ENCODE assay signal across 8 cellular contexts in the genomic region with DNA sequence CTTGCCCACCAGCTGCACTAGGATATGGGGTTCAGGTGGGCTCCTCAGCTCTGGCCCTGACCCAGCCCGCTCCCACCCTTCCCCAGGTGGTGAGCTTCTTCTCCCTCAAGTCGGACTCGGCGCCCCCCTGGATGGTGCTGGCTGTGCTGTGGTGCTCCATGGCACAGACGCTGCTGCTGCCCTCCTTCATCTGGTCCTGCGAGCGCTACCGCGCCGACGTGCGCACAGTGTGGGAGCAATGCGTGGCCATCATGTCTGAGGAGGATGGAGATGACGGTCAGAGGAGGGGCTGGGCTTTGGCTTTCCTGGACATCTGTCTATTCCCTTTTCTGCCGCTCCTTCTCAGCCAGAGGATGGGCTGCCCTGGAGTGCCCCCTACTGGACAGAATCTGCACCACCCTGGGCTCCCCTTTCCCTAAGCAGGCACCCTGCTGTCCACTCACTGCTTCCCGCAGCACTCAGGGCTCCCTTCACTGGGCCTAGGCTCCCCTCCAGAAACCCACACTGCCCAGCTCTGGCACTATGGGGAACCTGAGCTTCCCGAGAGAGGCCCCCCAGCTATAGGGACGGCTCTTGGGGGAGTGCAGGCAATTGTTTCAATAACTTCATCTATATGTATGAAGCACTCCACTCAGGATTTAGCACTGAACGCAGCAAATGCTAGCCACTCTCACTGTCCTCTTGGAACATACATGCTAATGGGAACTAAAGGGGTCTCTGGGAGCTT. TPM values are rescaled to one million over a fixed set of nuclear protein-coding genes. Genes with fewer than 3 reads are reported as not detected.
A peak's percentile ranks its signal among the peaks of the same experiment; 100 is the strongest.
DNase-seq lines count a peak whose midpoint lies in the region; ATAC-seq, FAIRE-seq and TF ChIP-seq lines count a peak whose summit lies in the region.

No MANE protein-coding gene starts in this region.

- POLR2A ChIA-PET in GM10248 (lab: Yijun Ruan, JAX), result no interaction called here
- POLR2A ChIA-PET in SK-N-SH (lab: Yijun Ruan, JAX), result interaction anchor here (1.5 to 7.0 kb wide), 2 partner anchors 26 to 72 kb away, joined by 4 to 46 read pairs; a partner anchor contains a TSS

- WGBS in SK-N-SH (ENCODE audit: low lambda C conversion rate), result 15% methylated on average over 9 of the region's 19 CpGs
- 6 to 8% methylated on average over 15 to 19 of the region's 19 CpGs for WGBS in pancreas, 2 donors

- CTCF ChIA-PET in GM10248 (lab: Yijun Ruan, JAX), result interaction anchor here (0.6 to 7.6 kb wide), 33 partner anchors 9 to 287 kb away, joined by 3 to 60 read pairs (median 4); a partner anchor contains a TSS
- CTCF ChIA-PET in SK-N-SH (lab: Yijun Ruan, JAX), result interaction anchor here (0.9 to 14.1 kb wide), 33 partner anchors 9 to 222 kb away, joined by 3 to 246 read pairs (median 8); a partner anchor contains a TSS

- H3F3A ChIP-seq in MM.1S (ENCODE audit: insufficient read depth, low read length) (no peaks in the 10 kb centered on the region), SK-N-SH (replicated peaks; ENCODE audit: insufficient read depth) (peaks cover 8% of the 10 kb centered on the region)

- H3K27ac ChIP-seq in MM.1S (ENCODE audit: low read length) (no peak overlapping the region), SK-N-SH (ENCODE audit: low read depth in 2 of 2, low read length in 1 of 2) (peak overlapping the region in 1 of 2 experiments; percentile 35; a peak in 1 of 4 replicates), pancreas (no peak overlapping the region), thoracic aorta (no peak overlapping the region)

- DNase-seq in GM10248 (ENCODE audit: extremely low spot score) (peak; percentile 92), MM.1S (peak; percentile 63), SK-N-SH (peak; percentile 92), glomerular visceral epithelial cell (ENCODE audit: extremely low spot score) (peak; percentile 85), pancreas (peak; percentile 68 to 92 (median 84)), thoracic aorta (ENCODE audit: low spot score) (peak; percentile 47)
- DNase-seq in activated naive CD4-positive, alpha-beta T cell treated with anti-CD3 and anti-CD28 coated beads, Interleukin-2, amount 50 U/mL, for 16 hours, result peak; percentile 80

- H3K9ac ChIP-seq in MM.1S (ENCODE audit: low read length), result no peak overlapping the region
- H3K9ac ChIP-seq in SK-N-SH, result no peak overlapping the region

- H3K4me2 ChIP-seq in MM.1S (ENCODE audit: low read depth, low read length) (peak overlapping the region; percentile 13; the same call in 1 of the 2 replicates), SK-N-SH (peak overlapping the region; percentile 58; the same call in 1 of the 2 replicates)

- no peak; a peak in 1 of 4 replicates for TF ChIP-seq EP300 in SK-N-SH (IDR thresholded peaks at IDR 0.05; ENCODE audit: borderline replicate concordance in 1 of 2, low read depth in 1 of 2, low read length in 1 of 2)

- peak; percentile 94 for TF ChIP-seq RAD21 in SK-N-SH (IDR thresholded peaks at IDR 0.05; ENCODE audit: low read length)

- H3K79me2 ChIP-seq in MM.1S (ENCODE audit: low read length) (no peaks in the 10 kb centered on the region), SK-N-SH (ENCODE audit: insufficient read depth) (peaks cover 25% of the 10 kb centered on the region)

- no peaks in the 10 kb centered on the region for H4K20me1 ChIP-seq in MM.1S (ENCODE audit: insufficient read depth, low read length)
- no peaks in the 10 kb centered on the region for H4K20me1 ChIP-seq in SK-N-SH (ENCODE audit: insufficient read depth)

- H3K36me3 ChIP-seq in MM.1S (replicated peaks; ENCODE audit: insufficient read depth, low read length), result no peaks in the 10 kb centered on the region
- peaks cover under 1 to 4% of the 10 kb centered on the region in 2 experiments for H3K36me3 ChIP-seq in SK-N-SH (replicated peaks in 1 of 2; ENCODE audit: control insufficient read depth in 1 of 2, insufficient read depth in 2 of 2, low read length in 1 of 2)
- H3K36me3 ChIP-seq in pancreas, result no peaks in the 10 kb centered on the region
- no peaks in the 10 kb centered on the region for H3K36me3 ChIP-seq in thoracic aorta

- H3K4me3 ChIP-seq in MM.1S (ENCODE audit: low read length) (no peak overlapping the region), SK-N-SH (ENCODE audit: low read depth in 2 of 2, low read length in 1 of 2) (peak overlapping the region in 1 of 2 experiments; percentile 50; a peak in 2 of 4 replicates), pancreas (no peak overlapping the region), thoracic aorta (peak overlapping the region; percentile 54)

- ATAC-seq in pancreas (peak; percentile 39 to 72 (median 66)), thoracic aorta (ENCODE audit: insufficient number of reproducible peaks, low FRiP score, low read depth) (no peak), GM19455 (IDR thresholded peaks at IDR 0.05; ENCODE audit: unreplicated experiment) (no peak)

- H3K9me2 ChIP-seq in MM.1S (replicated peaks; ENCODE audit: insufficient read depth, low read length), result no peaks in the 10 kb centered on the region
- no peaks in the 10 kb centered on the region for H3K9me2 ChIP-seq in SK-N-SH

- H3K27me3 ChIP-seq in MM.1S (replicated peaks; ENCODE audit: insufficient read depth, low read length) (peaks cover 93% of the 10 kb centered on the region), SK-N-SH (ENCODE audit: insufficient read depth) (no peaks in the 10 kb centered on the region), pancreas (peaks cover 0 to 3% (median 0%) of the 10 kb centered on the region in 4 donors), thoracic aorta (replicated peaks; ENCODE audit: insufficient read depth) (peaks cover 10% of the 10 kb centered on the region)

- TF ChIP-seq CTCF in GM10248 (IDR thresholded peaks at IDR 0.05; ENCODE audit: control extremely low read depth, extremely low read depth, low read depth, missing control alignments) (peak; percentile 93), MM.1S (IDR thresholded peaks at IDR 0.05; ENCODE audit: low read length) (peak; percentile 87), SK-N-SH (IDR thresholded peaks at IDR 0.05) (peak; percentile 88), pancreas (IDR thresholded peaks at IDR 0.05) (peak; percentile 84 to 94 (median 92)), thoracic aorta (IDR thresholded peaks at IDR 0.05) (peak; percentile 93)

- H2AFZ ChIP-seq in MM.1S (ENCODE audit: low read length), result no peak overlapping the region
- H2AFZ ChIP-seq in SK-N-SH (ENCODE audit: low read depth), result no peak overlapping the region

- intact Hi-C loops in pancreas (cut with DNase I), result loop anchor here in 1 of 3 donors (10.0 kb wide), 1 partner anchor 91 kb away; no protein-coding TSS in a partner anchor

- FAIRE-seq in pancreas (lab: Jason Lieb, UNC), result no peak

- peaks cover 4% of the 10 kb centered on the region; the same call in 1 of the 2 replicates for H3K4me1 ChIP-seq in MM.1S (ENCODE audit: low read length)
- H3K4me1 ChIP-seq in SK-N-SH (ENCODE audit: control insufficient read depth in 1 of 2, insufficient read depth in 2 of 2, low read depth in 1 of 2, low read length in 1 of 2), result peaks cover 23 to 60% of the 10 kb centered on the region in 2 experiments; a peak in 3 of 4 replicates
- peaks cover 0 to 4% (median 0%) of the 10 kb centered on the region in 3 donors for H3K4me1 ChIP-seq in pancreas
- H3K4me1 ChIP-seq in thoracic aorta (ENCODE audit: control insufficient read depth in 1 of 2, low read depth in 2 of 2), result peaks cover 12 to 50% of the 10 kb centered on the region in 2 donors

- H3K9me3 ChIP-seq in MM.1S (replicated peaks; ENCODE audit: insufficient read depth, low read length), result no peaks in the 10 kb centered on the region
- H3K9me3 ChIP-seq in SK-N-SH, result no peaks in the 10 kb centered on the region
- H3K9me3 ChIP-seq in pancreas, result no peaks in the 10 kb centered on the region
- no peaks in the 10 kb centered on the region for H3K9me3 ChIP-seq in thoracic aorta

TF ChIP-seq in SK-N-SH, 30 proteins besides CTCF, POLR2A, EP300 and RAD21 (continues in another document):
- TF ChIP-seq NRF1 (IDR thresholded peaks at IDR 0.05; ENCODE audit: low read depth, low read length) (no peak), POLR2AphosphoS5 (IDR thresholded peaks at IDR 0.05; ENCODE audit: low read depth, low read length) (no peak)

RNA-seq across cellular contexts. Expression of a gene that starts 2.6 kb away (rescaled TPM):
- polyA plus RNA-seq in SK-N-SH (2012; rRNA removed) (49.5 and 74.6 TPM in 2 replicates), pancreas (10 to 100 TPM; 21.6 to 32.8 TPM)
- 27.5 and 38.8 TPM in 2 replicates for polyA plus RNA-seq in SK-N-SH (2012; cell fraction: cytosol; rRNA removed)
- 144 and 192 TPM in 2 replicates for polyA plus RNA-seq in SK-N-SH (2012; cell fraction: nucleus; rRNA removed)
- total RNA-seq in pancreas (10 to 100 TPM in 2 of 6 donors, 1 to 10 TPM in 4; 5.6 to 17.3 (median 9.2) TPM), thoracic aorta (10 to 100 TPM; 66.1 to 77.7 TPM)

RNA-seq across cellular contexts. Expression of a gene that starts 3.9 kb away (rescaled TPM):
- polyA plus RNA-seq in SK-N-SH (2012; rRNA removed), result 16.4 and 18.6 TPM in 2 replicates
- polyA plus RNA-seq in SK-N-SH (2012; cell fraction: cytosol; rRNA removed), result 7.0 and 10.6 TPM in 2 replicates
- 32.2 and 35.7 TPM in 2 replicates for polyA plus RNA-seq in SK-N-SH (2012; cell fraction: nucleus; rRNA removed)
- 1 to 10 TPM in 2 of 6 donors, under 1 TPM in 4; 0.41 to 4.9 (median 0.85) TPM for total RNA-seq in pancreas
- 1 to 10 TPM; 5.2 to 8.8 TPM for polyA plus RNA-seq in pancreas
- total RNA-seq in thoracic aorta, result 1 to 10 TPM; 1.1 to 3.1 TPM

RNA-seq across cellular contexts. Expression of a gene that starts 15.2 kb away (rescaled TPM):
- polyA plus RNA-seq in SK-N-SH (2012; rRNA removed) (12.9 and 13.8 TPM in 2 replicates), pancreas (10 to 100 TPM in 1 of 2 donors, 1 to 10 TPM in 1; 6.2 to 12.6 TPM)
- 1.6 and 3.0 TPM in 2 replicates for polyA plus RNA-seq in SK-N-SH (2012; cell fraction: cytosol; rRNA removed)
- polyA plus RNA-seq in SK-N-SH (2012; cell fraction: nucleus; rRNA removed), result 93.1 and 96.5 TPM in 2 replicates
- total RNA-seq in pancreas (1 to 10 TPM in 5 of 6 donors, under 1 TPM in 1; 0.89 to 2.7 (median 1.5) TPM), thoracic aorta (10 to 100 TPM in 1 of 2 donors, 1 to 10 TPM in 1; 9.3 to 16.6 TPM)

RNA-seq across cellular contexts. Expression of a gene that starts 25.5 kb away (rescaled TPM):
- polyA plus RNA-seq in SK-N-SH (2012; rRNA removed) (33.0 and 34.0 TPM in 2 replicates), pancreas (1 to 10 TPM in 1 of 2 donors, under 1 TPM in 1; 0.80 to 1.2 TPM)
- polyA plus RNA-seq in SK-N-SH (2012; cell fraction: cytosol; rRNA removed), result 18.8 and 25.0 TPM in 2 replicates
- polyA plus RNA-seq in SK-N-SH (2012; cell fraction: nucleus; rRNA removed), result 49.3 and 55.0 TPM in 2 replicates
- total RNA-seq in pancreas (1 to 10 TPM in 1 of 6 donors, under 1 TPM in 5; 0.08 to 1.1 (median 0.56) TPM), thoracic aorta (1 to 10 TPM; 1.8 to 1.9 TPM)

RNA-seq across cellular contexts. Expression of a gene that starts 26.4 kb away (rescaled TPM):
- polyA plus RNA-seq in SK-N-SH (2012; rRNA removed) (97.2 and 100 TPM in 2 replicates), pancreas (10 to 100 TPM; 18.3 to 25.2 TPM)
- 46.4 and 64.2 TPM in 2 replicates for polyA plus RNA-seq in SK-N-SH (2012; cell fraction: cytosol; rRNA removed)
- polyA plus RNA-seq in SK-N-SH (2012; cell fraction: nucleus; rRNA removed), result 203 and 208 TPM in 2 replicates
- total RNA-seq in pancreas (10 to 100 TPM; 17.8 to 38.4 (median 29.2) TPM), thoracic aorta (10 to 100 TPM; 54.3 to 62.7 TPM)

Comparison
In these comparisons a context has a peak if more than half of its experiments do, and no peak if none do; other contexts are left out.
1. ATAC-seq: peak in pancreas (4 of 4); none in thoracic aorta (single experiment) and GM19455 (single experiment).
2. Peak in every context shown above with its lines, with median percentiles within 50 percentile points of each other: DNase-seq and CTCF ChIP-seq.